ENCODE assay signal across 16 cellular contexts in genomic region chr10:102537367-102537766, GRCh38. TPM values are rescaled to one million over a fixed set of nuclear protein-coding genes. Genes with fewer than 3 reads are reported as not detected.
DNase-seq lines count a peak whose midpoint lies in the region; ATAC-seq lines count a peak whose summit lies in the region.
"Had no signal": no experiment of that assay in that cellular context is flagged by ENCODE, and none has a peak within 500 bp of the region (broad histone marks: within the 10 kb centered on the region; RNA-seq: fewer than 3 reads in every experiment).

No MANE protein-coding gene starts in this region.

- no peak overlapping the region for H3K4me3 Mint-ChIP-seq in activated naive CD4-positive, alpha-beta T cell treated with anti-CD3 and anti-CD28 coated beads, Interleukin-2, amount 10 ng/mL, durations not matched to agents 7 days and 5 days
- no peak overlapping the region for H3K4me3 Mint-ChIP-seq in activated naive CD4-positive, alpha-beta T cell treated with anti-CD3 and anti-CD28 coated beads for 36 hours
- H3K4me3 Mint-ChIP-seq in stimulated activated naive CD8-positive, alpha-beta T cell treated with anti-CD3 and anti-CD28 coated beads, Interleukin-15, amount 100 ng/mL, for 72 hours: no peak overlapping the region

- intact Hi-C loops in activated naive CD4-positive, alpha-beta T cell treated with anti-CD3 and anti-CD28 coated beads for 36 hours (cut with micrococcal nuclease): no loop called here

- H3K27ac Mint-ChIP-seq in activated naive CD4-positive, alpha-beta T cell treated with anti-CD3 and anti-CD28 coated beads, Interleukin-2, amount 10 ng/mL, durations not matched to agents 7 days and 5 days: peak overlapping the region; percentile 28
- H3K27ac Mint-ChIP-seq in activated naive CD4-positive, alpha-beta T cell treated with anti-CD3 and anti-CD28 coated beads for 36 hours: no peak overlapping the region
- H3K27ac Mint-ChIP-seq in stimulated activated naive CD8-positive, alpha-beta T cell treated with anti-CD3 and anti-CD28 coated beads, Interleukin-15, amount 100 ng/mL, for 72 hours: no peak overlapping the region

- CTCF ChIA-PET in activated naive CD4-positive, alpha-beta T cell treated with anti-CD3 and anti-CD28 coated beads, Interleukin-2, amount 10 ng/mL, durations not matched to agents 7 days and 5 days (lab: Charles Lee): no interaction called here
- CTCF ChIA-PET in activated naive CD4-positive, alpha-beta T cell treated with anti-CD3 and anti-CD28 coated beads for 36 hours (lab: Charles Lee): no interaction called here

- ATAC-seq in HG02623 (IDR thresholded peaks at IDR 0.05; ENCODE audit: unreplicated experiment) (peak; percentile 41), GM19452 (IDR thresholded peaks at IDR 0.05; ENCODE audit: unreplicated experiment) (no peak)
- ATAC-seq in stimulated activated naive CD8-positive, alpha-beta T cell treated with anti-CD3 and anti-CD28 coated beads, Interleukin-15, amount 100 ng/mL, for 72 hours: no peak
- ATAC-seq: PC-3 had no signal

- H3K4me1 Mint-ChIP-seq in activated naive CD4-positive, alpha-beta T cell treated with anti-CD3 and anti-CD28 coated beads, Interleukin-2, amount 10 ng/mL, durations not matched to agents 7 days and 5 days: no peaks in the 10 kb centered on the region
- H3K4me1 Mint-ChIP-seq in activated naive CD4-positive, alpha-beta T cell treated with anti-CD3 and anti-CD28 coated beads for 36 hours (ENCODE audit: low read depth): peaks cover 9% of the 10 kb centered on the region
- H3K4me1 Mint-ChIP-seq in stimulated activated naive CD8-positive, alpha-beta T cell treated with anti-CD3 and anti-CD28 coated beads, Interleukin-15, amount 100 ng/mL, for 72 hours: peaks cover 4% of the 10 kb centered on the region

- no peaks in the 10 kb centered on the region for H3K9me3 Mint-ChIP-seq in activated naive CD4-positive, alpha-beta T cell treated with anti-CD3 and anti-CD28 coated beads, Interleukin-2, amount 10 ng/mL, durations not matched to agents 7 days and 5 days
- no peaks in the 10 kb centered on the region for H3K9me3 Mint-ChIP-seq in activated naive CD4-positive, alpha-beta T cell treated with anti-CD3 and anti-CD28 coated beads for 36 hours
- no peaks in the 10 kb centered on the region for H3K9me3 Mint-ChIP-seq in stimulated activated naive CD8-positive, alpha-beta T cell treated with anti-CD3 and anti-CD28 coated beads, Interleukin-15, amount 100 ng/mL, for 72 hours

- no peak for DNase-seq in activated naive CD4-positive, alpha-beta T cell treated with anti-CD3 and anti-CD28 coated beads, Interleukin-2, amount 10 ng/mL, durations not matched to agents 7 days and 5 days
- no peak for DNase-seq in activated naive CD4-positive, alpha-beta T cell treated with anti-CD3 and anti-CD28 coated beads for 36 hours
- peak; percentile 1 to 29 for DNase-seq in NOMO-1 (lab: John Stamatoyannopoulos, UW; ENCODE audit: unreplicated experiment in 2 of 2)
- DNase-seq in activated effector memory CD4-positive, alpha-beta T cell treated with Interleukin-2 at 50 U/mL for 16 hours: no peak
- no peak for DNase-seq in stimulated activated naive CD8-positive, alpha-beta T cell treated with anti-CD3 and anti-CD28 coated beads, Interleukin-15, amount 100 ng/mL, for 72 hours
- DNase-seq in activated CD4-positive, alpha-beta T cell treated with anti-CD3 and anti-CD28 coated beads, Interleukin-2, amount 50 U/mL, for 4 hours: no peak
- DNase-seq: C1 segment of cervical spinal cord, EL, HCEC 1CT, KG1, NCI-H1417, NCI-H1930, NCI-H510A treated with DMSO at 0.1 percent for 48 hours, PC-3 had no signal

- H3K36me3 Mint-ChIP-seq in activated naive CD4-positive, alpha-beta T cell treated with anti-CD3 and anti-CD28 coated beads, Interleukin-2, amount 10 ng/mL, durations not matched to agents 7 days and 5 days: peaks cover 1% of the 10 kb centered on the region
- H3K36me3 Mint-ChIP-seq in activated naive CD4-positive, alpha-beta T cell treated with anti-CD3 and anti-CD28 coated beads for 36 hours (ENCODE audit: low read depth): peaks cover 1% of the 10 kb centered on the region

- H3K27me3 Mint-ChIP-seq in activated naive CD4-positive, alpha-beta T cell treated with anti-CD3 and anti-CD28 coated beads, Interleukin-2, amount 10 ng/mL, durations not matched to agents 7 days and 5 days: no peaks in the 10 kb centered on the region
- H3K27me3 Mint-ChIP-seq in activated naive CD4-positive, alpha-beta T cell treated with anti-CD3 and anti-CD28 coated beads for 36 hours (ENCODE audit: low read depth): no peaks in the 10 kb centered on the region
- no peaks in the 10 kb centered on the region for H3K27me3 Mint-ChIP-seq in stimulated activated naive CD8-positive, alpha-beta T cell treated with anti-CD3 and anti-CD28 coated beads, Interleukin-15, amount 100 ng/mL, for 72 hours

RNA-seq across cellular contexts. Expression of gene SUFU, which starts 33.6 kb away (rescaled TPM):
- total RNA-seq in activated naive CD4-positive, alpha-beta T cell treated with anti-CD3 and anti-CD28 coated beads for 36 hours: 1 to 10 TPM; 6.6 to 7.1 TPM

RNA-seq across cellular contexts. Expression of gene ACTR1A, which starts 34.9 kb away (rescaled TPM):
- total RNA-seq in activated naive CD4-positive, alpha-beta T cell treated with anti-CD3 and anti-CD28 coated beads for 36 hours: 10 to 100 TPM; 59.6 to 60.8 TPM

Comparison
In these comparisons a context has a peak if more than half of its experiments do, and no peak if none do; other contexts are left out.
1. DNase-seq: peak in NOMO-1 (2 of 2); none in activated naive CD4-positive, alpha-beta T cell treated with anti-CD3 and anti-CD28 coated beads, Interleukin-2, amount 10 ng/mL, durations not matched to agents 7 days and 5 days (single experiment), activated naive CD4-positive, alpha-beta T cell treated with anti-CD3 and anti-CD28 coated beads for 36 hours (single experiment), activated effector memory CD4-positive, alpha-beta T cell treated with Interleukin-2 at 50 U/mL for 16 hours (single experiment), stimulated activated naive CD8-positive, alpha-beta T cell treated with anti-CD3 and anti-CD28 coated beads, Interleukin-15, amount 100 ng/mL, for 72 hours (0 of 2) and activated CD4-positive, alpha-beta T cell treated with anti-CD3 and anti-CD28 coated beads, Interleukin-2, amount 50 U/mL, for 4 hours (0 of 2).